8 cellular contexts compared by ENCODE assay signal in genomic region chr12:8948711-8949524, GRCh38. TPM values are rescaled to one million over a fixed set of nuclear protein-coding genes. Genes with fewer than 3 reads are reported as not detected.
DNase-seq lines count a peak whose midpoint lies in the region; ATAC-seq and TF ChIP-seq lines count a peak whose summit lies in the region.

No MANE protein-coding gene starts in this region.

- peaks cover 0 to 4% (median 0%) of the 10 kb centered on the region in 3 donors for H3K27me3 Mint-ChIP-seq in CD14-positive monocyte (ENCODE audit: low read depth in 3 of 3)
- H3K27me3 Mint-ChIP-seq in MCF 10A (ENCODE audit: insufficient read depth, unreplicated experiment): no peaks in the 10 kb centered on the region

- no peaks in the 10 kb centered on the region for H4K20me1 ChIP-seq in OCI-LY1 (ENCODE audit: insufficient read depth, low read length)

- no peak overlapping the region for H2AFZ ChIP-seq in OCI-LY1 (ENCODE audit: low read length)

- H3K79me2 ChIP-seq in OCI-LY1 (ENCODE audit: insufficient read depth, low read length): peaks cover 41% of the 10 kb centered on the region

- peak overlapping the region; percentile 89 for H3K4me3 ChIP-seq in OCI-LY1 (ENCODE audit: low read depth, low read length, poor library complexity, severe bottlenecking)

- H3K27me3 ChIP-seq in OCI-LY1 (ENCODE audit: insufficient read depth, low read length): no peaks in the 10 kb centered on the region

- H3K4me2 ChIP-seq in OCI-LY1 (ENCODE audit: low read length): peak overlapping the region; percentile 90

- TF ChIP-seq CTCF in CD14-positive monocyte (IDR thresholded peaks at IDR 0.05) (no peak), OCI-LY1 (IDR thresholded peaks at IDR 0.05; ENCODE audit: low read length) (no peak), MCF 10A (IDR thresholded peaks at IDR 0.05; ENCODE audit: unreplicated experiment) (no peak)

- POLR2A ChIA-PET in MCF 10A (lab: Yijun Ruan, JAX): interaction anchor here (0.8 to 6.2 kb wide), 25 partner anchors 10 to 325 kb away, joined by 3 to 76 read pairs (median 3); partner anchors contain the start of genes PHC1 and RIMKLB

- H3K36me3 ChIP-seq in OCI-LY1 (ENCODE audit: insufficient read depth, low read length): peaks cover 56% of the 10 kb centered on the region

- intact Hi-C loops in CD14-positive monocyte (cut with micrococcal nuclease): no loop called here
- intact Hi-C loops in MCF 10A (cut with micrococcal nuclease): loop anchor here (2.0 to 5.0 kb wide), 2 partner anchors 34 to 252 kb away; partner anchors contain the start of genes PHC1 and RIMKLB

- no peaks in the 10 kb centered on the region for H3F3A ChIP-seq in OCI-LY1 (ENCODE audit: insufficient read depth, low read length)

- ATAC-seq in GM18870 (IDR thresholded peaks at IDR 0.05; ENCODE audit: unreplicated experiment) (peak; percentile 25), HG03066 (IDR thresholded peaks at IDR 0.05; ENCODE audit: low read depth, unreplicated experiment) (peak; percentile 34)
- ATAC-seq in stimulated activated effector memory CD8-positive, alpha-beta T cell treated with anti-CD3 and anti-CD28 coated beads, Interleukin-12 subunit alpha, Interleukin-12 subunit beta, amount 100 ng/mL, for 72 hours: peak; percentile 57

- peak overlapping the region; percentile 79 for H3K27ac ChIP-seq in OCI-LY1 (ENCODE audit: low read depth, low read length, poor library complexity, severe bottlenecking)

- peaks cover 40% of the 10 kb centered on the region for H3K4me1 Mint-ChIP-seq in CD14-positive monocyte
- H3K4me1 Mint-ChIP-seq in MCF 10A (ENCODE audit: insufficient read depth, unreplicated experiment): peaks cover 20% of the 10 kb centered on the region
- H3K4me1 Mint-ChIP-seq in stimulated activated effector memory CD8-positive, alpha-beta T cell treated with anti-CD3 and anti-CD28 coated beads, Interleukin-12 subunit alpha, Interleukin-12 subunit beta, amount 100 ng/mL, for 72 hours: peaks cover 54% of the 10 kb centered on the region

- peak overlapping the region; percentile 95 to 100 (median 99) for H3K27ac Mint-ChIP-seq in CD14-positive monocyte
- H3K27ac Mint-ChIP-seq in MCF 10A (ENCODE audit: low read depth, unreplicated experiment): peak overlapping the region; percentile 100
- H3K27ac Mint-ChIP-seq in stimulated activated effector memory CD8-positive, alpha-beta T cell treated with anti-CD3 and anti-CD28 coated beads, Interleukin-12 subunit alpha, Interleukin-12 subunit beta, amount 100 ng/mL, for 72 hours: peak overlapping the region; percentile 94

- H3K9me2 ChIP-seq in OCI-LY1 (ENCODE audit: low read depth, low read length): no peaks in the 10 kb centered on the region

- peak; percentile 66 for DNase-seq in CD14-positive monocyte (ENCODE audit: low spot score)
- DNase-seq in MCF 10A (ENCODE audit: unreplicated experiment): peak; percentile 17
- DNase-seq in iris pigment epithelial cell (ENCODE audit: low read depth): peak; percentile 58
- DNase-seq in stimulated activated effector memory CD8-positive, alpha-beta T cell treated with anti-CD3 and anti-CD28 coated beads, Interleukin-12 subunit alpha, Interleukin-12 subunit beta, amount 100 ng/mL, for 72 hours (ENCODE audit: low spot score in 2 of 2): no peak
- no peak for DNase-seq in NCI-H1436 treated with DMSO at 0.1 percent for 48 hours (lab: John Stamatoyannopoulos, UW)

- H3K9ac ChIP-seq in OCI-LY1 (ENCODE audit: low read length): peak overlapping the region; percentile 89

- H3K36me3 Mint-ChIP-seq in CD14-positive monocyte: peaks cover 29 to 41% of the 10 kb centered on the region in 2 donors
- H3K36me3 Mint-ChIP-seq in MCF 10A (ENCODE audit: insufficient read depth, unreplicated experiment): peaks cover 31% of the 10 kb centered on the region
- peaks cover 50% of the 10 kb centered on the region for H3K36me3 Mint-ChIP-seq in stimulated activated effector memory CD8-positive, alpha-beta T cell treated with anti-CD3 and anti-CD28 coated beads, Interleukin-12 subunit alpha, Interleukin-12 subunit beta, amount 100 ng/mL, for 72 hours

- H3K4me1 ChIP-seq in OCI-LY1 (ENCODE audit: insufficient read depth, low read length, severe bottlenecking): peaks cover 36% of the 10 kb centered on the region

- BruUV-seq in MCF 10A (replicated peaks; lab: Mats Ljungman, UMichigan): TSS peak; percentile 50

- H3K4me3 Mint-ChIP-seq in CD14-positive monocyte (peak overlapping the region; percentile 98), MCF 10A (ENCODE audit: unreplicated experiment) (peak overlapping the region; percentile 100)
- peak overlapping the region; percentile 94 for H3K4me3 Mint-ChIP-seq in stimulated activated effector memory CD8-positive, alpha-beta T cell treated with anti-CD3 and anti-CD28 coated beads, Interleukin-12 subunit alpha, Interleukin-12 subunit beta, amount 100 ng/mL, for 72 hours

- CTCF ChIA-PET in MCF 10A (lab: Yijun Ruan, JAX): interaction anchor here (0.6 to 4.0 kb wide), 18 partner anchors 27 to 1047 kb away, joined by 3 to 41 read pairs (median 4); partner anchors contain the start of gene PHC1

- peaks cover 0 to 12% (median 6%) of the 10 kb centered on the region in 7 donors for H3K9me3 Mint-ChIP-seq in CD14-positive monocyte
- no peaks in the 10 kb centered on the region for H3K9me3 Mint-ChIP-seq in MCF 10A (ENCODE audit: unreplicated experiment)
- H3K9me3 Mint-ChIP-seq in stimulated activated effector memory CD8-positive, alpha-beta T cell treated with anti-CD3 and anti-CD28 coated beads, Interleukin-12 subunit alpha, Interleukin-12 subunit beta, amount 100 ng/mL, for 72 hours: peaks cover 5% of the 10 kb centered on the region

- peaks cover 6% of the 10 kb centered on the region; the same call in 1 of the 2 replicates for H3K9me3 ChIP-seq in OCI-LY1 (ENCODE audit: low read length)

RNA-seq across cellular contexts. Expression of gene M6PR, which starts 0.5 kb away (rescaled TPM):
- 100 to 1,000 TPM; 268 to 285 TPM for polyA plus RNA-seq in CD14-positive monocyte
- total RNA-seq in MCF 10A (2022): 130 and 159 TPM in 2 replicates

RNA-seq across cellular contexts. Expression of gene PHC1, which starts 34.6 kb away (rescaled TPM):
- 1 to 10 TPM in 1 of 2 donors, under 1 TPM in 1; 0.58 to 1.4 TPM for polyA plus RNA-seq in CD14-positive monocyte
- total RNA-seq in MCF 10A (2022): 23.0 TPM in 2 replicates

RNA-seq across cellular contexts. Expression of gene KLRG1, which starts 40.4 kb away (rescaled TPM):
- 1 to 10 TPM; 2.3 to 3.4 TPM for polyA plus RNA-seq in CD14-positive monocyte
- 1.7 and 1.9 TPM in 2 replicates for total RNA-seq in MCF 10A (2022)

Comparison
In these comparisons a context has a peak if more than half of its experiments do, and no peak if none do; other contexts are left out.
1. DNase-seq: peak in CD14-positive monocyte (single experiment), MCF 10A (single experiment) and iris pigment epithelial cell (single experiment); none in stimulated activated effector memory CD8-positive, alpha-beta T cell treated with anti-CD3 and anti-CD28 coated beads, Interleukin-12 subunit alpha, Interleukin-12 subunit beta, amount 100 ng/mL, for 72 hours (0 of 2) and NCI-H1436 treated with DMSO at 0.1 percent for 48 hours (single experiment).
2. Peak in every context shown above with its lines, with median percentiles within 50 percentile points of each other: H3K27ac Mint-ChIP-seq, H3K4me3 Mint-ChIP-seq and ATAC-seq.